ENCODE assay signal across 28 cellular contexts in genomic region chr6:110895907-110896608, GRCh38.
"Had no signal": no experiment of that assay in that cellular context is flagged by ENCODE, and none has a peak within 500 bp of the region (broad histone marks: within the 10 kb centered on the region; RNA-seq: fewer than 3 reads in every experiment).

No MANE protein-coding gene starts in this region.

- H3K9me3 ChIP-seq: left lung, lower lobe of right lung, pancreas, prostate gland, sigmoid colon, spleen, tibial nerve, uterus had no signal

- H3K27ac Mint-ChIP-seq: nephron progenitor cell; stimulated activated memory B cell treated with anti-CD40 and anti-IgM and Interleukin-4, amounts not matched to agents 10 μg/mL and 1 μg/mL and 100 μg/mL, for 72 hours; stimulated activated naive CD8-positive, alpha-beta T cell treated with anti-CD3 and anti-CD28 coated beads, Interleukin-15, amount 100 ng/mL, for 72 hours; type B pancreatic cell had no signal

- H3K4me1 Mint-ChIP-seq: immature natural killer cell; natural killer cell; nephron progenitor cell; stimulated activated memory B cell treated with anti-CD40 and anti-IgM and Interleukin-4, amounts not matched to agents 10 μg/mL and 1 μg/mL and 100 μg/mL, for 72 hours had no signal

- H3K27me3 ChIP-seq: left lung, pancreas, sigmoid colon, spleen, tibial nerve, uterus had no signal

- H3K9me3 Mint-ChIP-seq: immature natural killer cell; naive B cell; natural killer cell; nephron progenitor cell; stimulated activated memory B cell treated with anti-CD40 and anti-IgM and Interleukin-4, amounts not matched to agents 10 μg/mL and 1 μg/mL and 100 μg/mL, for 72 hours; stimulated activated naive CD8-positive, alpha-beta T cell treated with anti-CD3 and anti-CD28 coated beads, Interleukin-15, amount 100 ng/mL, for 72 hours; type B pancreatic cell had no signal

- H3K27ac ChIP-seq: left lung, lower lobe of right lung, pancreas, sigmoid colon, spleen, tibial nerve, uterus had no signal

- H3K27me3 Mint-ChIP-seq: naive B cell; stimulated activated memory B cell treated with anti-CD40 and anti-IgM and Interleukin-4, amounts not matched to agents 10 μg/mL and 1 μg/mL and 100 μg/mL, for 72 hours; stimulated activated naive CD8-positive, alpha-beta T cell treated with anti-CD3 and anti-CD28 coated beads, Interleukin-15, amount 100 ng/mL, for 72 hours; type B pancreatic cell had no signal

- H3K4me3 ChIP-seq: left lung, lower lobe of right lung, pancreas, prostate gland, sigmoid colon, spleen, tibial nerve, uterus had no signal

- H3K4me1 ChIP-seq: left lung, lower lobe of right lung, pancreas, prostate gland, sigmoid colon, tibial nerve, uterus had no signal

- DNase-seq: hypothalamus; immature natural killer cell; kidney; left colon; left lung; lower lobe of right lung; mammary epithelial cell; mesenchymal stem cell; naive B cell; natural killer cell; nephron progenitor cell; nucleus accumbens; pancreas; posterior cingulate gyrus; retina; right cardiac atrium; sigmoid colon; small intestine; spleen; stimulated activated CD4-positive, alpha-beta T cell treated with anti-CD3 and anti-CD28 coated beads, Interleukin-4, amount 100 ng/mL, for 24 hours; stimulated activated naive CD4-positive, alpha-beta T cell treated with Interleukin-2 at 50 U/mL for 16 hours; stimulated activated naive CD8-positive, alpha-beta T cell treated with anti-CD3 and anti-CD28 coated beads, Interleukin-15, amount 100 ng/mL, for 72 hours; substantia nigra; uterus had no signal

- H3K4me3 Mint-ChIP-seq: immature natural killer cell; naive B cell; natural killer cell; nephron progenitor cell; stimulated activated memory B cell treated with anti-CD40 and anti-IgM and Interleukin-4, amounts not matched to agents 10 μg/mL and 1 μg/mL and 100 μg/mL, for 72 hours; stimulated activated naive CD8-positive, alpha-beta T cell treated with anti-CD3 and anti-CD28 coated beads, Interleukin-15, amount 100 ng/mL, for 72 hours; type B pancreatic cell had no signal

- ATAC-seq: left colon; left lung; lower lobe of right lung; natural killer cell; pancreas; right cardiac atrium; stimulated activated memory B cell treated with anti-CD40 and anti-IgM and Interleukin-4, amounts not matched to agents 10 μg/mL and 1 μg/mL and 100 μg/mL, for 72 hours; stimulated activated naive CD8-positive, alpha-beta T cell treated with anti-CD3 and anti-CD28 coated beads, Interleukin-15, amount 100 ng/mL, for 72 hours had no signal

- H3K36me3 ChIP-seq: uterus had no signal
